8 cellular contexts compared by ENCODE assay signal in genomic region chr19:47036233-47036651, GRCh38. TPM values are rescaled to one million over a fixed set of nuclear protein-coding genes. Genes with fewer than 3 reads are reported as not detected.
DNase-seq lines count a peak whose midpoint lies in the region; ATAC-seq lines count a peak whose summit lies in the region.

No MANE protein-coding gene starts in this region.

- no peaks in the 10 kb centered on the region for H3K4me1 ChIP-seq in iPS-20b (ENCODE audit: insufficient read depth, low read length)

- DNase-seq in ELR (ENCODE audit: low read depth) (peak; percentile 29), NCI-H128 (lab: John Stamatoyannopoulos, UW; ENCODE audit: unreplicated experiment) (peak; percentile 12), superior temporal gyrus (ENCODE audit: extremely low spot score) (peak; percentile 54), putamen (ENCODE audit: low spot score) (no peak), dedifferentiated amniotic fluid mesenchymal stem cell (ENCODE audit: extremely low spot score) (no peak), GDM1 (lab: John Stamatoyannopoulos, UW) (no peak)
- no peak for DNase-seq in activated naive CD8-positive, alpha-beta T cell treated with anti-CD3 and anti-CD28 coated beads, Interleukin-2, amount 10 ng/mL, durations not matched to agents 7 days and 5 days

- H3K9me3 ChIP-seq in iPS-20b (ENCODE audit: insufficient read depth, low read depth, low read length), result no peaks in the 10 kb centered on the region

- H3K27me3 Mint-ChIP-seq in activated naive CD8-positive, alpha-beta T cell treated with anti-CD3 and anti-CD28 coated beads, Interleukin-2, amount 10 ng/mL, durations not matched to agents 7 days and 5 days, result peaks cover 22% of the 10 kb centered on the region

- H3K4me3 ChIP-seq in iPS-20b (ENCODE audit: low read length), result peak overlapping the region; percentile 84

- peaks cover 13% of the 10 kb centered on the region for H3K4me1 Mint-ChIP-seq in activated naive CD8-positive, alpha-beta T cell treated with anti-CD3 and anti-CD28 coated beads, Interleukin-2, amount 10 ng/mL, durations not matched to agents 7 days and 5 days

- no peaks in the 10 kb centered on the region for H3K36me3 ChIP-seq in iPS-20b (ENCODE audit: insufficient read depth, low read depth, low read length)

- no peaks in the 10 kb centered on the region for H3K36me3 Mint-ChIP-seq in activated naive CD8-positive, alpha-beta T cell treated with anti-CD3 and anti-CD28 coated beads, Interleukin-2, amount 10 ng/mL, durations not matched to agents 7 days and 5 days

- no peak overlapping the region for H3K27ac ChIP-seq in iPS-20b (ENCODE audit: low read length)

- peaks cover 5% of the 10 kb centered on the region; the same call in 1 of the 2 replicates for H3K27me3 ChIP-seq in iPS-20b (ENCODE audit: insufficient read depth, low read length)

- H3K4me3 Mint-ChIP-seq in activated naive CD8-positive, alpha-beta T cell treated with anti-CD3 and anti-CD28 coated beads, Interleukin-2, amount 10 ng/mL, durations not matched to agents 7 days and 5 days, result peak overlapping the region; percentile 90

- H3K9me3 Mint-ChIP-seq in activated naive CD8-positive, alpha-beta T cell treated with anti-CD3 and anti-CD28 coated beads, Interleukin-2, amount 10 ng/mL, durations not matched to agents 7 days and 5 days, result no peaks in the 10 kb centered on the region

- POLR2A ChIA-PET in activated naive CD8-positive, alpha-beta T cell treated with anti-CD3 and anti-CD28 coated beads, Interleukin-2, amount 10 ng/mL, durations not matched to agents 7 days and 5 days (lab: Charles Lee), result interaction anchor here (0.6 to 2.6 kb wide), 9 partner anchors 11 to 322 kb away, joined by 3 to 16 read pairs (median 5); partner anchors contain the start of gene ZC3H4

- H3K9ac ChIP-seq in iPS-20b (ENCODE audit: low read depth, low read length), result peak overlapping the region; percentile 52; the same call in 1 of the 2 replicates

- ATAC-seq in activated naive CD8-positive, alpha-beta T cell treated with anti-CD3 and anti-CD28 coated beads, Interleukin-2, amount 10 ng/mL, durations not matched to agents 7 days and 5 days (ENCODE audit: low read depth), result peak; percentile 23

- H3K27ac Mint-ChIP-seq in activated naive CD8-positive, alpha-beta T cell treated with anti-CD3 and anti-CD28 coated beads, Interleukin-2, amount 10 ng/mL, durations not matched to agents 7 days and 5 days, result peak overlapping the region; percentile 81

RNA-seq across cellular contexts. Expression of gene TMEM160, which starts 12.2 kb away (rescaled TPM):
- 10 to 100 TPM; 54.7 to 59.0 TPM for total RNA-seq in activated naive CD8-positive, alpha-beta T cell treated with anti-CD3 and anti-CD28 coated beads, Interleukin-2, amount 10 ng/mL, durations not matched to agents 7 days and 5 days

RNA-seq across cellular contexts. Expression of gene NPAS1, which starts 16.6 kb away (rescaled TPM):
- under 1 TPM; 0.43 to 0.61 TPM for total RNA-seq in activated naive CD8-positive, alpha-beta T cell treated with anti-CD3 and anti-CD28 coated beads, Interleukin-2, amount 10 ng/mL, durations not matched to agents 7 days and 5 days

Comparison
In these comparisons a context has a peak if more than half of its experiments do, and no peak if none do; other contexts are left out.
1. DNase-seq: peak in ELR (single experiment), NCI-H128 (single experiment) and superior temporal gyrus (single experiment); none in activated naive CD8-positive, alpha-beta T cell treated with anti-CD3 and anti-CD28 coated beads, Interleukin-2, amount 10 ng/mL, durations not matched to agents 7 days and 5 days (single experiment), putamen (single experiment), dedifferentiated amniotic fluid mesenchymal stem cell (single experiment) and GDM1 (single experiment).